In the genomic region with DNA sequence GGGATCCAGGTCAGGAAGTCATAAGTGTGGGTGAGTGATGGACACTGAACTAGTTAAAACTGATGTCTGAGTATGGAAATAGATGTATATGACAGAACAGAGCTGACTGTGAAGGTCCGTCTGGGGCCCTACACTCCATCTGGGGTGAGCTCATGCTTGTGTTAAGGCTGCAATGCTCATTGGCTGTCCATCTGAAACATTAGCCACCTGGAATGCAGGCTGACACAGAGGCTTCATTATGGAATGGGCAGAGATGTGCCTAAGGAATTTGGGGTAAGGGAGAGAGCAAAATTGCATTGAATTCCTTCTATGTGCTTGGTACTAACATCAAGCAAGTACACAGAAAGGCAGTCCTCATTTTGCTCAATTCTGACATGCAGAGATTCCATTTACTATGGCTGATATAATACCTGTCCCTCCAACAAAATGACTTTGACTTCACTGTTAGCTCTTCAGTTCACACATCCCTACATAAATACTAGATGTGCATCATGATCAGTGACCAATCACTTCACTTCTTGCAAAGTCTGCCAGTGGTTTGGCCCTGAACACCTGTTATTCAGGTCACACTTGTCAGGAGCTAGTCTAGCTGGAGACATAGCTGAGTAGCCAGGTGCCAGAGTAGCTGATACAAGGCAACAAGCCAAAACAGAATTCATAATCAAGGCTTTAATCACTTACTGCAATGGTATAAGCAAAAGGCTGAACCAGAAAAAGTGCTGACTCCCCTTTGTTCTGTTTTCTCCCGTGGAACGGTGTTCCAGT, we compare ENCODE assay signal across 20 cellular contexts.
DNase-seq lines count a peak whose midpoint lies in the region; ATAC-seq and TF ChIP-seq lines count a peak whose summit lies in the region.
"Had no signal": no experiment of that assay in that cellular context is flagged by ENCODE, and none has a peak within 500 bp of the region (broad histone marks: within the 10 kb centered on the region; RNA-seq: fewer than 3 reads in every experiment).

No MANE protein-coding gene starts in this region.

- peaks cover 4% of the 10 kb centered on the region; the same call in 1 of the 2 replicates for H3K4me1 ChIP-seq in SJCRH30
- peaks cover 5% of the 10 kb centered on the region for H3K4me1 ChIP-seq in parathyroid adenoma
- H3K4me1 ChIP-seq: BLaER1 treated with 17β-estradiol and CSF1 and Interleukin-3, amounts not matched to agents 10 nM and 100 nM had no signal

- H3K4me3 ChIP-seq in LNCaP clone FGC (ENCODE audit: low read depth, low read length) (no peak overlapping the region), SJCRH30 (no peak overlapping the region), parathyroid adenoma (ENCODE audit: low read depth, low read length) (no peak overlapping the region)
- H3K4me3 ChIP-seq: BLaER1 treated with 17β-estradiol and CSF1 and Interleukin-3, amounts not matched to agents 10 nM and 100 nM; MG63 had no signal

- no peak for TF ChIP-seq CTCF in LNCaP clone FGC (IDR thresholded peaks at IDR 0.05; ENCODE audit: control insufficient read depth, extremely low read depth, insufficient read depth)
- TF ChIP-seq CTCF in parathyroid adenoma (IDR thresholded peaks at IDR 0.05) = no peak

- peak overlapping the region; percentile 50 for H3K4me2 ChIP-seq in parathyroid adenoma (ENCODE audit: low read length)
- H3K4me2 ChIP-seq: BLaER1 treated with 17β-estradiol and CSF1 and Interleukin-3, amounts not matched to agents 10 nM and 100 nM had no signal

- H2AFZ ChIP-seq in parathyroid adenoma = peak overlapping the region; percentile 47

- no peak overlapping the region for H3K9ac ChIP-seq in parathyroid adenoma
- H3K9ac ChIP-seq: BLaER1 treated with 17β-estradiol and CSF1 and Interleukin-3, amounts not matched to agents 10 nM and 100 nM had no signal

- ATAC-seq in HG03469 (IDR thresholded peaks at IDR 0.05; ENCODE audit: unreplicated experiment) (no peak), HG02763 (IDR thresholded peaks at IDR 0.05; ENCODE audit: unreplicated experiment) (no peak), GM21786 (IDR thresholded peaks at IDR 0.05; ENCODE audit: unreplicated experiment) (no peak)
- ATAC-seq: CD8-positive, alpha-beta T cell had no signal

- DNase-seq in LNCaP clone FGC (ENCODE audit: low read depth) (peak; percentile 87), SJCRH30 (peak; percentile 32 to 37), islet precursor cell (peak; percentile 80)
- no peak for DNase-seq in stimulated activated CD4-positive, alpha-beta T cell treated with anti-CD3 and anti-CD28 coated beads, Interleukin-12 subunit alpha, Interleukin-12 subunit beta, amount 100 ng/mL, for 4 hours
- DNase-seq: CD8-positive, alpha-beta T cell; GDM1; Karpas-422; MG63; NCI-H1048; NCI-H146; NCI-H2029 treated with DMSO at 0.1 percent for 48 hours; OCI-M1; RPMI8226; SIG-M5; T-helper 1 cell had no signal

- H3K79me2 ChIP-seq in parathyroid adenoma = no peaks in the 10 kb centered on the region

- no peaks in the 10 kb centered on the region for H3K27me3 ChIP-seq in SJCRH30
- H3K27me3 ChIP-seq in parathyroid adenoma (ENCODE audit: control insufficient read depth, insufficient read depth, low read length) = no peaks in the 10 kb centered on the region
- H3K27me3 ChIP-seq: BLaER1 treated with 17β-estradiol and CSF1 and Interleukin-3, amounts not matched to agents 10 nM and 100 nM; MG63 had no signal

- H3K9me3 ChIP-seq in SJCRH30 (replicated peaks) (no peaks in the 10 kb centered on the region), parathyroid adenoma (ENCODE audit: control insufficient read depth, low read length) (no peaks in the 10 kb centered on the region)
- H3K9me3 ChIP-seq: BLaER1 treated with 17β-estradiol and CSF1 and Interleukin-3, amounts not matched to agents 10 nM and 100 nM; MG63 had no signal

- H3K27ac ChIP-seq in SJCRH30 (no peak overlapping the region), parathyroid adenoma (no peak overlapping the region)
- H3K27ac ChIP-seq: BLaER1 treated with 17β-estradiol and CSF1 and Interleukin-3, amounts not matched to agents 10 nM and 100 nM had no signal

- H3K36me3 ChIP-seq in SJCRH30 (no peaks in the 10 kb centered on the region), parathyroid adenoma (ENCODE audit: control insufficient read depth, insufficient read depth, low read length) (no peaks in the 10 kb centered on the region)
- H3K36me3 ChIP-seq: BLaER1 treated with 17β-estradiol and CSF1 and Interleukin-3, amounts not matched to agents 10 nM and 100 nM; MG63 had no signal
